1 cellular context compared by ENCODE assay signal in genomic region chr20:58388028-58388601, GRCh38.
TF ChIP-seq lines count a peak whose summit lies in the region.

No MANE protein-coding gene starts in this region.

TF ChIP-seq in HCT116, 20 proteins besides CTCF, POLR2A, EP300 and RAD21 (continued from another document):
- no peak for TF ChIP-seq REST (IDR thresholded peaks at IDR 0.05; ENCODE audit: low read depth)
TF ChIP-seq in HCT116: peak in this region for 0.
